Comparison of ENCODE assay signal across 28 cellular contexts in the genomic region with DNA sequence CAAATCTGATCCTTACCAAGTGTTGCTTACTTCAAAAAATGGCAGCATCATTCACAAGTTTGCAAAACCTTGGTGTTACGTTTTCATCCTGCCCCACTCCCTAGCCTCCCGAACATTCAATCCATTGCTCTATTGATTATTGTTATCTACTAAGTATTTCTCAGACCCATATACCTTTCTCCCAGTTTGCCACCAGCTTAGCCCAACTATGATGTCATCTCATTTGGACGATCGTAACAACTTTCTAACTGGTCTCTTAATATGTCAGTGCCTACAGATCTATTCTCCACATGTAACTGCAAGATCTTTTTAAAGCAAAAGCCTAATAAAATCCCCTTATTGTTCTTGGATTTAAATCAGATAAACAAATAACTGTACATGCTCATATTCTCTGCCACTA.
"Had no signal": no experiment of that assay in that cellular context is flagged by ENCODE, and none has a peak within 500 bp of the region (broad histone marks: within the 10 kb centered on the region; RNA-seq: fewer than 3 reads in every experiment).

No MANE protein-coding gene starts in this region.

- H3K27me3 ChIP-seq: colonic mucosa, dorsolateral prefrontal cortex, esophagus muscularis mucosa, esophagus squamous epithelium, foreskin keratinocyte, gastrocnemius medialis, gastroesophageal sphincter, heart left ventricle, heart right ventricle had no signal

- H3K4me1 ChIP-seq: colonic mucosa, esophagus squamous epithelium, foreskin keratinocyte, gastrocnemius medialis, gastroesophageal sphincter had no signal

- DNase-seq: colonic mucosa; cortex of kidney; dermis blood vessel endothelial cell; dorsolateral prefrontal cortex; effector CD4-positive, alpha-beta T cell; effector CD8-positive, alpha-beta T cell; effector memory CD4-positive, alpha-beta T cell; effector memory CD8-positive, alpha-beta T cell; endodermal cell; erythroblast; esophagus squamous epithelium; foreskin fibroblast; foreskin keratinocyte; foreskin melanocyte; gastrocnemius medialis; glutamatergic neuron; head of caudate nucleus; heart left ventricle; heart right ventricle had no signal

- ATAC-seq: effector memory CD8-positive, alpha-beta T cell; esophagus mucosa; foreskin keratinocyte; gastrocnemius medialis; gastroesophageal sphincter; heart left ventricle; heart right ventricle had no signal

- H3K4me3 ChIP-seq: colonic mucosa, coronary artery, dorsolateral prefrontal cortex, esophagus muscularis mucosa, esophagus squamous epithelium, gastrocnemius medialis, gastroesophageal sphincter, heart left ventricle, heart right ventricle had no signal

- H3K27ac ChIP-seq: colonic mucosa, coronary artery, dorsolateral prefrontal cortex, epithelial cell of prostate, esophagus muscularis mucosa, esophagus squamous epithelium, foreskin keratinocyte, gastrocnemius medialis, gastroesophageal sphincter, heart left ventricle, heart right ventricle had no signal

- H3K36me3 ChIP-seq: colonic mucosa, esophagus muscularis mucosa, esophagus squamous epithelium, gastrocnemius medialis, gastroesophageal sphincter, heart left ventricle, heart right ventricle had no signal

- FAIRE-seq: colon, endometrium, endothelial cell of umbilical vein, frontal cortex had no signal

- H3K9me3 ChIP-seq: colonic mucosa, esophagus muscularis mucosa, esophagus squamous epithelium, gastrocnemius medialis, gastroesophageal sphincter had no signal
